ENCODE assay signal across 18 cellular contexts in genomic region chr14:99527026-99527425, GRCh38. TPM values are rescaled to one million over a fixed set of nuclear protein-coding genes. Genes with fewer than 3 reads are reported as not detected.
A peak's percentile ranks its signal among the peaks of the same experiment; 100 is the strongest.
DNase-seq lines count a peak whose midpoint lies in the region; ATAC-seq, FAIRE-seq and TF ChIP-seq lines count a peak whose summit lies in the region.
"Had no signal": no experiment of that assay in that cellular context is flagged by ENCODE, and none has a peak within 500 bp of the region (broad histone marks: within the 10 kb centered on the region; RNA-seq: fewer than 3 reads in every experiment).

No MANE protein-coding gene starts in this region.

- 0 out of 2 replicates have a peak, but pooled peaks cover 10% of the 10 kb centered on the region for H3F3A ChIP-seq in GM23338 (replicated peaks; ENCODE audit: low read depth)
- peaks cover 43% of the 10 kb centered on the region for H3F3A ChIP-seq in neural progenitor cell (ENCODE audit: low read depth)

- ATAC-seq in A549 (no peak), GM23338 (no peak), WTC11 (no peak), HG03565 (IDR thresholded peaks at IDR 0.05; ENCODE audit: unreplicated experiment) (no peak), GM21423 (IDR thresholded peaks at IDR 0.05; ENCODE audit: unreplicated experiment) (no peak)
- ATAC-seq: SK-N-SH treated with all-trans-retinoic acid at 6 μM for 48 hours had no signal

- no peak overlapping the region for H3K4me3 Mint-ChIP-seq in GM23338
- no peak overlapping the region for H3K4me3 Mint-ChIP-seq in WTC11
- H3K4me3 Mint-ChIP-seq in neural progenitor cell: no peak overlapping the region
- H3K4me3 Mint-ChIP-seq: CD14-positive monocyte had no signal

- H3K4me1 ChIP-seq in A549 (peaks cover 60% of the 10 kb centered on the region), GM23338 (ENCODE audit: insufficient read depth) (peaks cover 48% of the 10 kb centered on the region), neural progenitor cell (peaks cover 64% of the 10 kb centered on the region)

- H3K9me3 ChIP-seq in A549: no peaks in the 10 kb centered on the region
- no peaks in the 10 kb centered on the region for H3K9me3 ChIP-seq in neural progenitor cell (ENCODE audit: low read depth)
- H3K9me3 ChIP-seq: HAP-1 had no signal

- POLR2A ChIA-PET in A549 (lab: Yijun Ruan, JAX) (no interaction called here), WTC11 (lab: Charles Lee) (no interaction called here)

- TF ChIP-seq EP300 in A549 (IDR thresholded peaks at IDR 0.05): no peak

- no peaks in the 10 kb centered on the region; the same call in 1 of the 2 replicates for H3K79me2 ChIP-seq in GM23338 (replicated peaks; ENCODE audit: insufficient read depth)
- peaks cover 45% of the 10 kb centered on the region for H3K79me2 ChIP-seq in neural progenitor cell (ENCODE audit: low read depth)

- H3K9me3 Mint-ChIP-seq in GM23338: no peaks in the 10 kb centered on the region
- H3K9me3 Mint-ChIP-seq in WTC11: no peaks in the 10 kb centered on the region
- no peaks in the 10 kb centered on the region for H3K9me3 Mint-ChIP-seq in neural progenitor cell
- H3K9me3 Mint-ChIP-seq: CD14-positive monocyte had no signal

- TF ChIP-seq POLR2A in A549 (IDR thresholded peaks at IDR 0.05; ENCODE audit: low read length): no peak

- no peak for DNase-seq in A549 (ENCODE audit: low read depth in 1 of 2, low spot score in 1 of 2)
- no peak for DNase-seq in GM23338 (ENCODE audit: low spot score)
- DNase-seq in WTC11 (ENCODE audit: low spot score): no peak
- DNase-seq in neural progenitor cell (ENCODE audit: low spot score): no peak
- no peak for DNase-seq in NCI-H526 treated with DMSO at 0.1 percent for 48 hours (lab: John Stamatoyannopoulos, UW)
- DNase-seq: DMS79 treated with DMSO at 0.1 percent for 48 hours; KBM-7; NCI-H1105 treated with DMSO at 0.1 percent for 48 hours; NCI-H1694; NCI-H2081 treated with DMSO at 0.1 percent for 48 hours; NCI-H446 treated with DMSO at 0.1 percent for 48 hours; NK-92 treated with Interleukin-12 subunit alpha and Interleukin-12 subunit beta, amount 100 ng/mL, for 24 hours; SIG-M5 had no signal

- H2AFZ ChIP-seq in GM23338: no peak overlapping the region
- H2AFZ ChIP-seq in neural progenitor cell (replicated peaks): no peak overlapping the region

- H3K36me3 ChIP-seq in GM23338 (ENCODE audit: insufficient read depth) (no peaks in the 10 kb centered on the region), neural progenitor cell (no peaks in the 10 kb centered on the region)
- H3K36me3 ChIP-seq: HAP-1 had no signal

- TF ChIP-seq CTCF in A549 (IDR thresholded peaks at IDR 0.05) (no peak), GM23338 (conservative IDR thresholded peaks at IDR 0.05; ENCODE audit: low read depth in 2 of 2) (no peak), WTC11 (IDR thresholded peaks at IDR 0.05) (no peak), neural progenitor cell (IDR thresholded peaks at IDR 0.05) (no peak)

- H3K4me1 Mint-ChIP-seq in GM23338 (peaks cover 57% of the 10 kb centered on the region), WTC11 (peaks cover 63% of the 10 kb centered on the region), neural progenitor cell (peaks cover 70% of the 10 kb centered on the region)
- H3K4me1 Mint-ChIP-seq: CD14-positive monocyte had no signal

- H3K9ac ChIP-seq in neural progenitor cell: no peak overlapping the region

- H4K20me1 ChIP-seq in GM23338 (replicated peaks; ENCODE audit: insufficient read depth): no peaks in the 10 kb centered on the region
- H4K20me1 ChIP-seq in neural progenitor cell (ENCODE audit: low read depth): peaks cover 46% of the 10 kb centered on the region

- H3K27ac Mint-ChIP-seq in GM23338: peak overlapping the region; percentile 66
- peak overlapping the region; percentile 9; the same call in 1 of the 2 replicates for H3K27ac Mint-ChIP-seq in WTC11
- peak overlapping the region; percentile 33 for H3K27ac Mint-ChIP-seq in neural progenitor cell
- H3K27ac Mint-ChIP-seq: CD14-positive monocyte had no signal

- TF ChIP-seq RAD21 in A549 (conservative IDR thresholded peaks at IDR 0.05 in 1 of 2, IDR thresholded peaks at IDR 0.05 in 1 of 2): no peak

- FAIRE-seq in A549 (lab: Jason Lieb, UNC): no peak

- WGBS in A549 (ENCODE audit: missing lambda C conversion rate): 84% methylated on average over 12 of the region's 12 CpGs

- no peaks in the 10 kb centered on the region for H3K9me2 ChIP-seq in GM23338 (ENCODE audit: insufficient read depth)

- peak overlapping the region in 1 of 2 experiments; percentile 90; a peak in 2 of 6 replicates for H3K27ac ChIP-seq in A549
- H3K27ac ChIP-seq in GM23338 (ENCODE audit: low read depth): no peak overlapping the region
- H3K27ac ChIP-seq in neural progenitor cell: no peak overlapping the region

- H3K4me2 ChIP-seq in A549: 0 out of 3 replicates have a peak overlapping the region, but pooled peaks have one; percentile 14
- H3K4me2 ChIP-seq in GM23338: no peak overlapping the region
- no peak overlapping the region for H3K4me2 ChIP-seq in neural progenitor cell

- no peak overlapping the region for H3K4me3 ChIP-seq in A549
- no peak overlapping the region for H3K4me3 ChIP-seq in GM23338
- H3K4me3 ChIP-seq in neural progenitor cell: no peak overlapping the region
- H3K4me3 ChIP-seq: HAP-1 had no signal

- CTCF ChIA-PET in A549 (lab: Yijun Ruan, JAX): interaction anchor here (1.2 to 8.7 kb wide), 9 partner anchors 9 to 359 kb away, joined by 3 to 105 read pairs (median 15); no protein-coding TSS in a partner anchor
- CTCF ChIA-PET in WTC11 (lab: Charles Lee): interaction anchor here (0.5 to 1.7 kb wide), 6 partner anchors 11 to 258 kb away, joined by 3 to 5 read pairs (median 3); no protein-coding TSS in a partner anchor

- H3K36me3 Mint-ChIP-seq in GM23338 (ENCODE audit: low read depth) (no peaks in the 10 kb centered on the region), WTC11 (no peaks in the 10 kb centered on the region), neural progenitor cell (peaks cover 3% of the 10 kb centered on the region)
- H3K36me3 Mint-ChIP-seq: CD14-positive monocyte had no signal

- H3K27me3 Mint-ChIP-seq in GM23338 (ENCODE audit: insufficient read depth, low read depth, poor library complexity) (peaks cover 15% of the 10 kb centered on the region), WTC11 (ENCODE audit: low read depth) (no peaks in the 10 kb centered on the region), neural progenitor cell (ENCODE audit: insufficient read depth, low read depth) (peaks cover 2% of the 10 kb centered on the region)

- no peaks in the 10 kb centered on the region for H3K27me3 ChIP-seq in GM23338 (ENCODE audit: insufficient read depth)
- H3K27me3 ChIP-seq in neural progenitor cell: no peaks in the 10 kb centered on the region

TF ChIP-seq in A549, 52 proteins besides CTCF, POLR2A, EP300 and RAD21 (continues in another document):
- TF ChIP-seq KDM5A (IDR thresholded peaks at IDR 0.05): no peak
- TF ChIP-seq NFE2L2 (conservative IDR thresholded peaks at IDR 0.05; ENCODE audit: low read length): no peak
- no peak for TF ChIP-seq EHMT2 (IDR thresholded peaks at IDR 0.05; ENCODE audit: low read depth)
- no peak for TF ChIP-seq HOXB13 (CRISPR knock-in tag; IDR thresholded peaks at IDR 0.05; ENCODE audit: low read depth)
- TF ChIP-seq KDM1A (IDR thresholded peaks at IDR 0.05; ENCODE audit: low read depth): no peak
- TF ChIP-seq NPAS2 (CRISPR knock-in tag; IDR thresholded peaks at IDR 0.05; ENCODE audit: borderline replicate concordance): no peak
- no peak for TF ChIP-seq TFCP2L1 (CRISPR knock-in tag; IDR thresholded peaks at IDR 0.05)
- TF ChIP-seq JUNB (IDR thresholded peaks at IDR 0.05): no peak

TF ChIP-seq in GM23338, 12 proteins besides CTCF, POLR2A, EP300 and RAD21 (continues in another document):
- TF ChIP-seq, protein P1, sequence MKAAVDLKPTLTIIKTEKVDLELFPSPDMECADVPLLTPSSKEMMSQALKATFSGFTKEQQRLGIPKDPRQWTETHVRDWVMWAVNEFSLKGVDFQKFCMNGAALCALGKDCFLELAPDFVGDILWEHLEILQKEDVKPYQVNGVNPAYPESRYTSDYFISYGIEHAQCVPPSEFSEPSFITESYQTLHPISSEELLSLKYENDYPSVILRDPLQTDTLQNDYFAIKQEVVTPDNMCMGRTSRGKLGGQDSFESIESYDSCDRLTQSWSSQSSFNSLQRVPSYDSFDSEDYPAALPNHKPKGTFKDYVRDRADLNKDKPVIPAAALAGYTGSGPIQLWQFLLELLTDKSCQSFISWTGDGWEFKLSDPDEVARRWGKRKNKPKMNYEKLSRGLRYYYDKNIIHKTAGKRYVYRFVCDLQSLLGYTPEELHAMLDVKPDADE (IDR thresholded peaks at IDR 0.05): no peak

TF ChIP-seq in WTC11, 78 proteins besides CTCF, POLR2A, EP300 and RAD21 (continues in another document):
- TF ChIP-seq ZNF396 (CRISPR knock-in tag; IDR thresholded peaks at IDR 0.05; ENCODE audit: borderline replicate concordance): no peak

RNA-seq across cellular contexts. Expression of gene CCNK, which starts 45.8 kb away (rescaled TPM):
- polyA plus RNA-seq in A549 (2011; rRNA removed) (22.7 and 38.9 TPM in 2 replicates), A549 (2017; fragmentation: RNase III; extraction: RNeasy Plus Mini Kit Qiagen cat#74134 plus additional on column Dnase treatment) (46.6 to 50.8 TPM (median 50.6 TPM) in 3 replicates), GM23338 (2016; fragmentation: Nextera tagmentation; extraction: Ambion mirVana) (57.8 and 60.6 TPM in 2 replicates)
- polyA plus RNA-seq in A549 (2012; cell fraction: cytosol; rRNA removed): 14.7 and 16.4 TPM in 2 replicates
- polyA plus RNA-seq in A549 (2012; cell fraction: nucleus; rRNA removed): 12.0 and 19.6 TPM in 2 replicates
- 32.7 and 36.2 TPM in 2 replicates for polyA minus RNA-seq in A549 (2011; rRNA and poly(A)+ RNA removed)
- 54.0 and 63.4 TPM in 2 replicates for total RNA-seq in GM23338 (2014; rRNA removed; shearing (Covaris generic))
- total RNA-seq in WTC11 (2021) (70.1 to 84.7 TPM (median 70.3 TPM) in 3 replicates), neural progenitor cell (ENCODE audit: low replicate concordance) (18.1 and 19.0 TPM in 2 replicates)

RNA-seq across cellular contexts. Expression of gene SETD3, which starts 46.4 kb away (rescaled TPM):
- polyA plus RNA-seq in A549 (2011; rRNA removed) (53.9 and 59.7 TPM in 2 replicates), A549 (2017; fragmentation: RNase III; extraction: RNeasy Plus Mini Kit Qiagen cat#74134 plus additional on column Dnase treatment) (41.2 to 44.7 TPM (median 43.1 TPM) in 3 replicates), GM23338 (2016; fragmentation: Nextera tagmentation; extraction: Ambion mirVana) (35.7 and 40.7 TPM in 2 replicates)
- polyA plus RNA-seq in A549 (2012; cell fraction: cytosol; rRNA removed): 19.3 and 25.5 TPM in 2 replicates
- polyA plus RNA-seq in A549 (2012; cell fraction: nucleus; rRNA removed): 8.5 and 11.1 TPM in 2 replicates
- 47.2 and 53.5 TPM in 2 replicates for polyA minus RNA-seq in A549 (2011; rRNA and poly(A)+ RNA removed)
- 68.0 and 76.2 TPM in 2 replicates for total RNA-seq in GM23338 (2014; rRNA removed; shearing (Covaris generic))
- total RNA-seq in WTC11 (2021) (46.9 to 53.1 TPM (median 49.3 TPM) in 3 replicates), neural progenitor cell (ENCODE audit: low replicate concordance) (54.7 and 68.0 TPM in 2 replicates)

Comparison
In these comparisons a context has a peak if more than half of its experiments do, and no peak if none do; other contexts are left out.
1. H3K27ac Mint-ChIP-seq: peak in every context shown above with its lines; median percentile 66 in GM23338; 33 in neural progenitor cell; 9 in WTC11.